Comparison of ENCODE assay signal across 1 cellular context in the genomic region with DNA sequence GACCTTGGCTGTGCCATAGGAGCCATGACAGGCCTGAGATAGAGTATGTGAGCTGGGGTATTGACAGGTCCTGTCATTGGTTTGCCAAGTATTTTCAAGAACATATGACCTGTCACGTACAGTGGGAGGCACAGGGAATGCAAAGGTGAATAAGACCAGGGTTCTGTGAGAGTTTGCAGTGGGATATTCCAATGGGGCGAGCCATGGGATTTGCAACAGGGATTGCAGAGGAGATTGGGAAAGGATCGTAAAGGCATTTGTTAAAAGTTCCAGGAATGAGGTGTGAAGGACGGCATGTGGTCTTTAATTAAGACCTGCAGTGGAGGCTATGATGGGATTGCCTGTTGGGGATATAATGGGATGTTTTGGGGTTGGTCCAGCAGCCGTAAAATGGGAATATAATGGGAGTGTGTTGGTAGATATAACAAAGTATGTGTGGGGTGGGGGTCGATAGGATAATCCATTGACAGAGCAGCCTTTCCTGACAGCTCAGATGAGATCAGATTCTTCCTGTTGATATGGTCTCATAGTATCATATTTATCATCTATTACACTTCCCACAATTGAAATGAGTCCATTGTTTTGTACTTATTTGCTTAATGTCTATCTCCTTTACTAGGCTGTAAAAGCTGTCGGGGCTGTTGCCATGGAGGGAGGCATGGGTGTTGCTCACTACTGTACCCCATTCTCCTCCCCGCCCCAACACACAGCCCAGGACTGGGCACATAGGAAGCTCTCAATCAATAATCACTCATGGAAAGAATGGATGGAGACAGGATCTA.
TF ChIP-seq lines count a peak whose summit lies in the region.

No MANE protein-coding gene starts in this region.

TF ChIP-seq in endothelial cell of umbilical vein, 7 proteins besides CTCF, POLR2A, EP300 and RAD21:
- no peak for TF ChIP-seq FOS (IDR thresholded peaks at IDR 0.05; ENCODE audit: borderline replicate concordance, insufficient read depth, low read length)
- TF ChIP-seq GATA2 (IDR thresholded peaks at IDR 0.05; ENCODE audit: insufficient read depth, insufficient read length, low read depth, low read length), result peak; percentile 72
